1 cellular context compared by ENCODE assay signal in the genomic region with DNA sequence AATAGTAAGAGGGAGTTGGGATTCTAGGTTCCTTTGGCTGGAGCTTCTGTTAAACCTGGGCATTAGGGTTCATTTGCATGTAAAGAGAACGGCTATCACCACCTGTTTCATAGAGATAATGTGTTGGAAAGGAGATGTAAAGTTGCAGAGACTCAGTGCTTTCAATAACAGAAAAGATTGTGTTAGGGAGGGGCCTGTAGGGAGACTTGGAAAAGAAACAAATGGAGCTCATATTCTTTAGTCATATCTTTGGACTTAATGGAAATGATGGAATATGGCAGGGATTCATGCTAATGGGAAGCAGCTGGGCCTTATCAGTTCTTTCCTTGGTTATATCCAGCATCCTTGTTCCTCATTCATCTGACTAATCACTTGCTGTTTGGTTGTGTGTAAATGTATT.
TF ChIP-seq lines count a peak whose summit lies in the region.

No MANE protein-coding gene starts in this region.

TF ChIP-seq in HepG2, 621 proteins besides CTCF, POLR2A, EP300 and RAD21:
- no peak for TF ChIP-seq FOXA1 (IDR thresholded peaks at IDR 0.05)
- no peak for TF ChIP-seq FOXA1 (CRISPR knock-in tag; IDR thresholded peaks at IDR 0.05)
- TF ChIP-seq ZNF337 (CRISPR knock-in tag; IDR thresholded peaks at IDR 0.05; ENCODE audit: borderline replicate concordance, low read depth): no peak
- no peak for TF ChIP-seq IRX3 (CRISPR knock-in tag; IDR thresholded peaks at IDR 0.05; ENCODE audit: borderline replicate concordance, low read depth)
- no peak for TF ChIP-seq JARID2 (CRISPR knock-in tag; IDR thresholded peaks at IDR 0.05; ENCODE audit: insufficient replicate concordance)
- no peak for TF ChIP-seq PREB (CRISPR knock-in tag; IDR thresholded peaks at IDR 0.05)
- no peak for TF ChIP-seq MTF2 (CRISPR knock-in tag; IDR thresholded peaks at IDR 0.05; ENCODE audit: borderline replicate concordance)
- no peak for TF ChIP-seq ZNF256 (CRISPR knock-in tag; conservative IDR thresholded peaks at IDR 0.05)
